In the genomic region with DNA sequence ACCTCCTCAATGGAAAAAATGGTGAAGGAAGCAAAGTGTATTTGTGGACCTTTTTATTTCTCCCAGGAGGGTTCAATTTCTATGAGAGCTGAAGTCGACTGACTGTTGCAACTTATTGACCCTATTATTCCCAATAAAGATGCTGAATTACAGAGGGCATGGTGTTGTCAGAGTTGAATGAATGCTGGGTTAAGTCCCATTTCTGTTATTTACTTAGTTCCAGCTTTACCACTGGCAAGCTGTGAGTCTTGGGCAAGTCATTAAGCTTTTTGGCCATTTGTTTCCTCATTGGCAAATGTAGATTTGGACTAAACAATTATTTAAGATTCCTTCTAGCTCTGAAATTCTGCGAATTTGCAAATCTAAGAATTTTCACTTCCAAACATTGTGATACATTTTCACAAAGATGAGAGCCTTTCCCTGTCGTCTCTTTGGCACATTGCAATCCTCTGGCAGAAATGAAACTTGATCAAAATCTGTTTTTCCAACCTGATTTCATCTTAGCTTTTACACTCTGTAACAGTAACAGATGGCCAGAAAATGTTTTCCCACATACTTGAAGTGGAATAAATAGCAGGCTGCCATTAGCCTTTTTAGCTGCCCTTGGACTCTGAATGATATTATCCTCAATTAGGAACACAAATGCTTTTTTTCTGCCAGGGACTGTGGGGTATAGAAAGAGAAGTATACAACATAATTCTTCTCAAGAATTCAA, we compare ENCODE assay signal across 22 cellular contexts. TPM values are rescaled to one million over a fixed set of nuclear protein-coding genes. Genes with fewer than 3 reads are reported as not detected.
DNase-seq lines count a peak whose midpoint lies in the region; ATAC-seq, FAIRE-seq and TF ChIP-seq lines count a peak whose summit lies in the region.
"Had no signal": no experiment of that assay in that cellular context is flagged by ENCODE, and none has a peak within 500 bp of the region (broad histone marks: within the 10 kb centered on the region; RNA-seq: fewer than 3 reads in every experiment).

No MANE protein-coding gene starts in this region.

- peaks cover 9% of the 10 kb centered on the region for H3K4me1 Mint-ChIP-seq in activated CD8-positive, alpha-beta T cell treated with anti-CD3 and anti-CD28 coated beads, Interleukin-2, amount 10 ng/mL, durations not matched to agents 7 days and 5 days (ENCODE audit: low read depth)
- peaks cover 4 to 10% of the 10 kb centered on the region in 2 donors for H3K4me1 Mint-ChIP-seq in natural killer cell treated with Interleukin-12 subunit alpha and Interleukin-12 subunit beta and Interleukin-15 and Interleukin-18, amount 100 ng/mL, for 72 hours (ENCODE audit: low read depth in 2 of 2)
- H3K4me1 Mint-ChIP-seq: GM23338 had no signal

- CTCF ChIA-PET in HepG2 (lab: Yijun Ruan, JAX; ENCODE audit: low intra/inter-chr PET ratio, low total read pairs), result no interaction called here
- CTCF ChIA-PET in activated CD8-positive, alpha-beta T cell treated with anti-CD3 and anti-CD28 coated beads, Interleukin-2, amount 10 ng/mL, durations not matched to agents 7 days and 5 days (lab: Charles Lee), result interaction anchor here (1.1 to 1.2 kb wide), 3 partner anchors 22 to 428 kb away, joined by 3 to 4 read pairs (median 4); a partner anchor contains a TSS

- H3K27ac Mint-ChIP-seq in activated CD8-positive, alpha-beta T cell treated with anti-CD3 and anti-CD28 coated beads, Interleukin-2, amount 10 ng/mL, durations not matched to agents 7 days and 5 days, result no peak overlapping the region
- no peak overlapping the region for H3K27ac Mint-ChIP-seq in natural killer cell treated with Interleukin-12 subunit alpha and Interleukin-12 subunit beta and Interleukin-15 and Interleukin-18, amount 100 ng/mL, for 72 hours
- H3K27ac Mint-ChIP-seq: GM23338 had no signal

- no peak for TF ChIP-seq POLR2A in HepG2 (IDR thresholded peaks at IDR 0.05; ENCODE audit: insufficient read depth in 1 of 2, low read depth in 2 of 2, low read length in 2 of 2)

- H3K4me3 ChIP-seq in liver (ENCODE audit: low read depth in 1 of 3, low read length in 3 of 3) (no peak overlapping the region), HepG2 (replicated peaks in 1 of 3; ENCODE audit: insufficient read depth in 1 of 3, low read depth in 2 of 3, low read length in 3 of 3) (no peak overlapping the region), endocrine pancreas (ENCODE audit: control insufficient read depth, insufficient read depth, low read length) (peak overlapping the region; percentile 63), aorta (ENCODE audit: low read length in 2 of 2) (no peak overlapping the region)
- H3K4me3 ChIP-seq: A549, GM23338, Peyer's patch had no signal

- H4K20me1 ChIP-seq in HepG2 (ENCODE audit: insufficient read depth, low read length), result peaks cover 27% of the 10 kb centered on the region

- no peak for FAIRE-seq in HepG2 (lab: Jason Lieb, UNC)
- FAIRE-seq: A549, GM12892, GM19239 had no signal

- H3K4me2 ChIP-seq in HepG2 (ENCODE audit: low read depth, low read length), result no peak overlapping the region
- H3K4me2 ChIP-seq: A549, GM23338 had no signal

- H3K9ac ChIP-seq in liver (ENCODE audit: low read depth in 1 of 2, low read length in 2 of 2), result no peak overlapping the region
- H3K9ac ChIP-seq in HepG2 (ENCODE audit: insufficient read depth, low read depth, low read length), result no peak overlapping the region
- H3K9ac ChIP-seq in endocrine pancreas (ENCODE audit: control insufficient read depth, insufficient read depth, low read length), result no peak overlapping the region

- H3K27me3 ChIP-seq in liver (ENCODE audit: control insufficient read depth in 4 of 4, insufficient read depth in 4 of 4, low read length in 3 of 4) (no peaks in the 10 kb centered on the region), HepG2 (ENCODE audit: control insufficient read depth in 1 of 2, insufficient read depth in 2 of 2, low read length in 2 of 2) (no peaks in the 10 kb centered on the region), endocrine pancreas (ENCODE audit: control insufficient read depth, insufficient read depth, low read length) (no peaks in the 10 kb centered on the region), aorta (ENCODE audit: control insufficient read depth in 1 of 2, insufficient read depth in 2 of 2, low read length in 1 of 2) (no peaks in the 10 kb centered on the region)
- H3K27me3 ChIP-seq: Peyer's patch had no signal

- H3K4me1 ChIP-seq in liver (ENCODE audit: control insufficient read depth in 4 of 4, insufficient read depth in 4 of 4, low read length in 3 of 4) (peaks cover 0 to 6% (median 2%) of the 10 kb centered on the region in 4 donors), HepG2 (ENCODE audit: insufficient read depth, low read length) (peaks cover 38% of the 10 kb centered on the region), endocrine pancreas (ENCODE audit: control insufficient read depth, insufficient read depth, low read length) (peaks cover 7% of the 10 kb centered on the region), aorta (ENCODE audit: control insufficient read depth in 1 of 2, insufficient read depth in 2 of 2, low read length in 2 of 2) (no peaks in the 10 kb centered on the region)

- no peaks in the 10 kb centered on the region for H3K36me3 ChIP-seq in liver (ENCODE audit: control insufficient read depth in 4 of 4, insufficient read depth in 3 of 4, low read depth in 1 of 4, low read length in 3 of 4)
- H3K36me3 ChIP-seq in HepG2 (replicated peaks in 1 of 2; ENCODE audit: control insufficient read depth in 1 of 2, insufficient read depth in 2 of 2, low read length in 2 of 2), result peaks cover 4% of the 10 kb centered on the region in 2 experiments; a peak in 3 of 5 replicates
- H3K36me3 ChIP-seq in endocrine pancreas (ENCODE audit: control insufficient read depth, insufficient read depth, low read length), result no peaks in the 10 kb centered on the region
- H3K36me3 ChIP-seq in aorta (ENCODE audit: control insufficient read depth in 1 of 2, insufficient read depth in 2 of 2, low read length in 1 of 2), result no peaks in the 10 kb centered on the region
- H3K36me3 ChIP-seq: Peyer's patch had no signal

- H3K79me2 ChIP-seq in HepG2 (ENCODE audit: insufficient read depth, low read length), result peaks cover 82% of the 10 kb centered on the region

- TF ChIP-seq EP300 in HepG2 (IDR thresholded peaks at IDR 0.05; ENCODE audit: low read depth in 2 of 2, low read length in 2 of 2) (no peak), HepG2 (CRISPR knock-in tag; IDR thresholded peaks at IDR 0.05; ENCODE audit: borderline replicate concordance) (no peak)

- no peaks in the 10 kb centered on the region for H3K36me3 Mint-ChIP-seq in activated CD8-positive, alpha-beta T cell treated with anti-CD3 and anti-CD28 coated beads, Interleukin-2, amount 10 ng/mL, durations not matched to agents 7 days and 5 days (ENCODE audit: low read depth)
- H3K36me3 Mint-ChIP-seq in natural killer cell treated with Interleukin-12 subunit alpha and Interleukin-12 subunit beta and Interleukin-15 and Interleukin-18, amount 100 ng/mL, for 72 hours, result no peaks in the 10 kb centered on the region

- H3K27me3 Mint-ChIP-seq in activated CD8-positive, alpha-beta T cell treated with anti-CD3 and anti-CD28 coated beads, Interleukin-2, amount 10 ng/mL, durations not matched to agents 7 days and 5 days (ENCODE audit: low read depth), result no peaks in the 10 kb centered on the region
- no peaks in the 10 kb centered on the region for H3K27me3 Mint-ChIP-seq in natural killer cell treated with Interleukin-12 subunit alpha and Interleukin-12 subunit beta and Interleukin-15 and Interleukin-18, amount 100 ng/mL, for 72 hours

- H2AFZ ChIP-seq in HepG2 (ENCODE audit: low read length), result no peak overlapping the region
- H2AFZ ChIP-seq: GM23338 had no signal

- ATAC-seq in HepG2, result no peak
- no peak for ATAC-seq in aorta (ENCODE audit: low FRiP score)
- ATAC-seq in activated CD8-positive, alpha-beta T cell treated with anti-CD3 and anti-CD28 coated beads, Interleukin-2, amount 10 ng/mL, durations not matched to agents 7 days and 5 days, result no peak
- ATAC-seq in natural killer cell treated with Interleukin-12 subunit alpha and Interleukin-12 subunit beta and Interleukin-15 and Interleukin-18, amount 100 ng/mL, for 72 hours, result no peak
- ATAC-seq: A549, GM23338 had no signal

- H3K9me3 ChIP-seq in liver (ENCODE audit: control insufficient read depth in 4 of 4, low read length in 3 of 4) (no peaks in the 10 kb centered on the region), HepG2 (ENCODE audit: low read length) (no peaks in the 10 kb centered on the region), endocrine pancreas (ENCODE audit: control insufficient read depth, low read length) (no peaks in the 10 kb centered on the region), aorta (ENCODE audit: control insufficient read depth, low read length) (no peaks in the 10 kb centered on the region)
- H3K9me3 ChIP-seq: A549, Peyer's patch had no signal

- no TSS peak for BruUV-seq in HepG2 (replicated peaks; lab: Mats Ljungman, UMichigan)

- no peak for DNase-seq in HepG2 (ENCODE audit: low spot score)
- peak; percentile 71 for DNase-seq in NCI-H446 treated with DMSO at 0.1 percent for 48 hours (lab: John Stamatoyannopoulos, UW)
- no peak for DNase-seq in aorta
- DNase-seq in activated CD8-positive, alpha-beta T cell treated with anti-CD3 and anti-CD28 coated beads, Interleukin-2, amount 10 ng/mL, durations not matched to agents 7 days and 5 days, result no peak
- DNase-seq in natural killer cell treated with Interleukin-12 subunit alpha and Interleukin-12 subunit beta and Interleukin-15 and Interleukin-18, amount 100 ng/mL, for 72 hours (ENCODE audit: low spot score), result no peak
- DNase-seq in effector CD8-positive, alpha-beta T cell (lab: John Stamatoyannopoulos, UW), result no peak
- DNase-seq: DMS79 treated with DMSO at 0.1 percent for 48 hours, GDM1, KBM-7, NCI-H1048, NCI-H146, NCI-H526 treated with DMSO at 0.1 percent for 48 hours, Peyer's patch, SHP77 treated with DMSO at 0.1 percent for 48 hours, SW 1271 had no signal

- H3K27ac ChIP-seq in liver (ENCODE audit: low read depth in 1 of 2, low read length in 2 of 2), result no peak overlapping the region
- no peak overlapping the region for H3K27ac ChIP-seq in HepG2 (ENCODE audit: extremely low read length, insufficient read depth, low read length)
- H3K27ac ChIP-seq in aorta (ENCODE audit: low read depth in 1 of 2, low read length in 2 of 2), result no peak overlapping the region
- H3K27ac ChIP-seq: A549, HL-60, Peyer's patch had no signal

- H3K9me3 Mint-ChIP-seq in activated CD8-positive, alpha-beta T cell treated with anti-CD3 and anti-CD28 coated beads, Interleukin-2, amount 10 ng/mL, durations not matched to agents 7 days and 5 days (ENCODE audit: insufficient read depth), result no peaks in the 10 kb centered on the region
- H3K9me3 Mint-ChIP-seq in natural killer cell treated with Interleukin-12 subunit alpha and Interleukin-12 subunit beta and Interleukin-15 and Interleukin-18, amount 100 ng/mL, for 72 hours, result no peaks in the 10 kb centered on the region
- H3K9me3 Mint-ChIP-seq: GM23338 had no signal

- POLR2A ChIA-PET in HepG2 (lab: Yijun Ruan, JAX), result interaction anchor here (1.5 kb wide), 1 partner anchor 22 kb away, joined by 3 read pairs; no protein-coding TSS in a partner anchor
- POLR2A ChIA-PET in activated CD8-positive, alpha-beta T cell treated with anti-CD3 and anti-CD28 coated beads, Interleukin-2, amount 10 ng/mL, durations not matched to agents 7 days and 5 days (lab: Charles Lee), result interaction anchor here (1.0 kb wide), 1 partner anchor 75 kb away, joined by 3 read pairs; a partner anchor contains a TSS

- TF ChIP-seq CTCF in liver (IDR thresholded peaks at IDR 0.05; ENCODE audit: low read depth, low read length, missing input control) (no peak), HepG2 (CRISPR knock-in tag; IDR thresholded peaks at IDR 0.05) (no peak)

- no peak overlapping the region for H3K4me3 Mint-ChIP-seq in activated CD8-positive, alpha-beta T cell treated with anti-CD3 and anti-CD28 coated beads, Interleukin-2, amount 10 ng/mL, durations not matched to agents 7 days and 5 days
- no peak overlapping the region for H3K4me3 Mint-ChIP-seq in natural killer cell treated with Interleukin-12 subunit alpha and Interleukin-12 subunit beta and Interleukin-15 and Interleukin-18, amount 100 ng/mL, for 72 hours
- H3K4me3 Mint-ChIP-seq: GM23338 had no signal

- no peak for TF ChIP-seq RAD21 in liver (IDR thresholded peaks at IDR 0.05)
- TF ChIP-seq RAD21 in HepG2 (CRISPR knock-in tag; IDR thresholded peaks at IDR 0.05), result no peak

- in situ Hi-C loops in HepG2 (cut with HindIII; ENCODE audit: extremely low pct_ligation_motif_present, low pct_unique_long_range_greater_than_20kb), result no loop called here

- WGBS in liver, result 65% methylated on average over 3 of the region's 3 CpGs
- 94% methylated on average over 3 of the region's 3 CpGs for WGBS in HepG2 (ENCODE audit: low lambda C conversion rate)
- WGBS in aorta, 2 donors, result 28 to 30% methylated on average over 3 of the region's 3 CpGs

- intact Hi-C loops in HepG2 (cut with micrococcal nuclease; ENCODE audit: unreplicated experiment) (no loop called here), aorta (cut with DNase I) (no loop called here)

RNA-seq across cellular contexts. Expression of a gene that starts 21.3 kb away (rescaled TPM):
- 10 to 100 TPM; 10.7 to 14.6 TPM for total RNA-seq in liver
- polyA plus RNA-seq in liver, result 1 to 10 TPM; 2.5 to 3.3 TPM
- total RNA-seq in HepG2 (2016; rRNA removed; fragmentation: Illumina TruSeq; extraction: Trizol), result 24.0 and 39.3 TPM in 2 replicates
- total RNA-seq in HepG2 (2016; cell fraction: cytosol; rRNA removed; fragmentation: Illumina TruSeq; extraction: Trizol; ENCODE audit: low read depth), result 3.3 and 3.4 TPM in 2 replicates
- total RNA-seq in HepG2 (2016; cell fraction: insoluble cytoplasmic fraction; rRNA removed; fragmentation: Illumina TruSeq; extraction: Trizol), result 23.0 and 35.8 TPM in 2 replicates
- total RNA-seq in HepG2 (2016; cell fraction: membrane; rRNA removed; fragmentation: Illumina TruSeq; extraction: Trizol), result 12.6 and 13.4 TPM in 2 replicates
- 23.1 and 25.2 TPM in 2 replicates for total RNA-seq in HepG2 (2016; cell fraction: nucleus; rRNA removed; fragmentation: Illumina TruSeq; extraction: Trizol)
- polyA plus RNA-seq in HepG2 (2011; rRNA removed), result 21.3 and 22.1 TPM in 2 replicates
- 15.5 and 17.2 TPM in 2 replicates for polyA plus RNA-seq in HepG2 (2011; cell fraction: cytosol; rRNA removed)
- 16.7 and 19.3 TPM in 2 replicates for polyA plus RNA-seq in HepG2 (2011; cell fraction: nucleus; rRNA removed)
- polyA plus RNA-seq in HepG2 (2012), result 19.5 and 21.0 TPM in 2 replicates
- 1.2 and 1.3 TPM in 2 replicates for polyA plus RNA-seq in HepG2 (2016; cell fraction: cytosol; fragmentation: Illumina TruSeq; extraction: Trizol; ENCODE audit: low read depth)
- polyA plus RNA-seq in HepG2 (2016; cell fraction: insoluble cytoplasmic fraction; fragmentation: Illumina TruSeq; extraction: Trizol; ENCODE audit: low read depth), result 21.1 and 22.6 TPM in 2 replicates
- polyA plus RNA-seq in HepG2 (2016; cell fraction: membrane; fragmentation: Illumina TruSeq; extraction: Trizol; ENCODE audit: low read depth), result 3.2 and 3.9 TPM in 2 replicates
- polyA plus RNA-seq in HepG2 (2016; cell fraction: nucleus; fragmentation: Illumina TruSeq; extraction: Trizol; ENCODE audit: insufficient read depth, low read depth), result 21.8 and 24.2 TPM in 2 replicates
- polyA minus RNA-seq in HepG2 (2011; rRNA and poly(A)+ RNA removed; ENCODE audit: low replicate concordance), result 55.6 and 84.9 TPM in 2 replicates
- polyA minus RNA-seq in HepG2 (2011; cell fraction: cytosol; rRNA and poly(A)+ RNA removed), result 37.8 and 45.9 TPM in 2 replicates
- polyA minus RNA-seq in HepG2 (2011; cell fraction: nucleus; rRNA and poly(A)+ RNA removed), result 30.8 and 44.8 TPM in 2 replicates
- 10 to 100 TPM; 11.1 to 12.0 TPM for total RNA-seq in aorta
- polyA plus RNA-seq in aorta, result 1 to 10 TPM; 1.1 to 2.1 TPM
- total RNA-seq in activated CD8-positive, alpha-beta T cell treated with anti-CD3 and anti-CD28 coated beads, Interleukin-2, amount 10 ng/mL, durations not matched to agents 7 days and 5 days, result 10 to 100 TPM; 11.8 to 11.9 TPM
- 10 to 100 TPM; 17.1 to 21.4 TPM for total RNA-seq in natural killer cell treated with Interleukin-12 subunit alpha and Interleukin-12 subunit beta and Interleukin-15 and Interleukin-18, amount 100 ng/mL, for 72 hours

RNA-seq across cellular contexts. Expression of a gene that starts 55.9 kb away (rescaled TPM):
- 10 to 100 TPM; 17.2 to 50.1 TPM for total RNA-seq in liver
- polyA plus RNA-seq in liver, result 10 to 100 TPM; 66.5 to 75.4 TPM
- total RNA-seq in HepG2 (2016; rRNA removed; fragmentation: Illumina TruSeq; extraction: Trizol), result 291 and 370 TPM in 2 replicates
- total RNA-seq in HepG2 (2016; cell fraction: cytosol; rRNA removed; fragmentation: Illumina TruSeq; extraction: Trizol; ENCODE audit: low read depth), result 161 and 169 TPM in 2 replicates
- 295 and 368 TPM in 2 replicates for total RNA-seq in HepG2 (2016; cell fraction: insoluble cytoplasmic fraction; rRNA removed; fragmentation: Illumina TruSeq; extraction: Trizol)
- 135 and 139 TPM in 2 replicates for total RNA-seq in HepG2 (2016; cell fraction: membrane; rRNA removed; fragmentation: Illumina TruSeq; extraction: Trizol)
- total RNA-seq in HepG2 (2016; cell fraction: nucleus; rRNA removed; fragmentation: Illumina TruSeq; extraction: Trizol), result 91.8 and 101 TPM in 2 replicates
- polyA plus RNA-seq in HepG2 (2011; rRNA removed), result 212 and 226 TPM in 2 replicates
- 294 and 326 TPM in 2 replicates for polyA plus RNA-seq in HepG2 (2011; cell fraction: cytosol; rRNA removed)
- 83.3 and 97.3 TPM in 2 replicates for polyA plus RNA-seq in HepG2 (2011; cell fraction: nucleus; rRNA removed)
- polyA plus RNA-seq in HepG2 (2012), result 181 and 228 TPM in 2 replicates
- polyA plus RNA-seq in HepG2 (2016; cell fraction: cytosol; fragmentation: Illumina TruSeq; extraction: Trizol; ENCODE audit: low read depth), result 220 TPM in 2 replicates
- 479 and 482 TPM in 2 replicates for polyA plus RNA-seq in HepG2 (2016; cell fraction: insoluble cytoplasmic fraction; fragmentation: Illumina TruSeq; extraction: Trizol; ENCODE audit: low read depth)
- polyA plus RNA-seq in HepG2 (2016; cell fraction: membrane; fragmentation: Illumina TruSeq; extraction: Trizol; ENCODE audit: low read depth), result 152 TPM in 2 replicates
- 204 and 206 TPM in 2 replicates for polyA plus RNA-seq in HepG2 (2016; cell fraction: nucleus; fragmentation: Illumina TruSeq; extraction: Trizol; ENCODE audit: insufficient read depth, low read depth)
- polyA minus RNA-seq in HepG2 (2011; rRNA and poly(A)+ RNA removed; ENCODE audit: low replicate concordance), result 113 and 123 TPM in 2 replicates
- 55.6 and 55.7 TPM in 2 replicates for polyA minus RNA-seq in HepG2 (2011; cell fraction: cytosol; rRNA and poly(A)+ RNA removed)
- 29.7 and 31.5 TPM in 2 replicates for polyA minus RNA-seq in HepG2 (2011; cell fraction: nucleus; rRNA and poly(A)+ RNA removed)
- total RNA-seq in aorta, result 10 to 100 TPM; 37.6 to 43.5 TPM
- polyA plus RNA-seq in aorta, result 100 to 1,000 TPM in 1 of 2 donors, 10 to 100 TPM in 1; 79.3 to 109 TPM
- total RNA-seq in activated CD8-positive, alpha-beta T cell treated with anti-CD3 and anti-CD28 coated beads, Interleukin-2, amount 10 ng/mL, durations not matched to agents 7 days and 5 days, result 100 to 1,000 TPM; 130 to 145 TPM
- 100 to 1,000 TPM; 106 to 123 TPM for total RNA-seq in natural killer cell treated with Interleukin-12 subunit alpha and Interleukin-12 subunit beta and Interleukin-15 and Interleukin-18, amount 100 ng/mL, for 72 hours
